In the genomic region with DNA sequence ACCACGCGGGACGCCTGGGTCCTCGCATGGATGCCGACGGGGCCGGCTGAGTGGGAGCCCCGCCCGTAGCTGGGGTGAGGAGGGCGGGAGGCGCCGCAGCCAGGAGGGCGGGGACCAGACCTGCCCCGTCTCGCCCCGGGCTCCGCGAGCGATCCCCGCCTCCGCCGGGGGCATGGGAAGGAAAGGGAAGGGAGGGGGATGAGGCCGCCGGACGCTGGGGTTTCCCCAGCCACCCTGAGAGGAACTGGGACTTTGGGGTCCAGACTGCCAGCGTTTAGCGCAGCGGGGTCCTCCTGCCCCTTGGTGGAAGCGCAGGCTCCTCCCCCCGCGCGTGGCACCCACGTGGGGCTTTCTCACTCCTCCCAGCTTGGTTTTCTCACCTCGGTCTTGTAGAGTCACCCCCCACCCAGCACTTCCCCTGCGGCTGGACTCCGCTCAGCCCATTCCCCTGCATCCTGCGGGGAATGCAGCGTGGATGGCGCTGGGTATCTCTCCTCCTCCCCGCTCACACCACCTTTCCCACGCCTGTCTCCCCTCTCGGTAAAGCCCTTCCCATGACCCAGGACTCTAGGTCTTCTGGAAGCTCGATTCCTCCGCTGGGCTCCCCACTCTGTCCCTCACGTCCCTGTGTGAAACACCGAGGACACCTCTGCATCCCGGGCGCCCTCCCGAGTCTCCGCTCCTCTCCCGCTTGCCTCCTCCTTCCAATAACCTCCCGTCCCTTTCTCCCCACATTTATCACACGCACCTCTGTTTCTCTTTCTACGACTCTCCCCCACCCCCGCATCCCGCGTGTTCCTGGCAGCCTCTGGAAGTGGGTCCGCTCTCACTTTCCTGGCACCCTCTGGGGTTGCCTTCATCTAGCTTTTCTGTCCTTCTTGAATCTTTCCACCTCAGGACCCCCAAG, we compare ENCODE assay signal across 8 cellular contexts. TPM values are rescaled to one million over a fixed set of nuclear protein-coding genes. Genes with fewer than 3 reads are reported as not detected.
DNase-seq lines count a peak whose midpoint lies in the region; ATAC-seq lines count a peak whose summit lies in the region.

No MANE protein-coding gene starts in this region.

- H3K4me3 ChIP-seq in MG63 (peak overlapping the region; percentile 84), mesendoderm (ENCODE audit: low read length) (peak overlapping the region; percentile 96)

- H3K79me1 ChIP-seq in mesendoderm (ENCODE audit: low read length): peaks cover 14% of the 10 kb centered on the region

- peak overlapping the region; percentile 95 for H3K9ac ChIP-seq in mesendoderm (ENCODE audit: low read length)

- peak overlapping the region; percentile 97 for H3K56ac ChIP-seq in mesendoderm (ENCODE audit: low read length)

- no peaks in the 10 kb centered on the region for H3K27me3 ChIP-seq in MG63
- H3K27me3 ChIP-seq in mesendoderm (ENCODE audit: insufficient read depth, low read length, poor library complexity): no peaks in the 10 kb centered on the region

- H3K4me2 ChIP-seq in mesendoderm (ENCODE audit: low read length): peak overlapping the region; percentile 69

- no peak overlapping the region for H2AK5ac ChIP-seq in mesendoderm (ENCODE audit: low read length)

- H3K18ac ChIP-seq in mesendoderm (ENCODE audit: low read length): peak overlapping the region; percentile 91

- H2BK15ac ChIP-seq in mesendoderm (replicated peaks; ENCODE audit: low read depth): no peak overlapping the region

- H3K36me3 ChIP-seq in MG63: peaks cover 44% of the 10 kb centered on the region
- peaks cover 3% of the 10 kb centered on the region for H3K36me3 ChIP-seq in mesendoderm (ENCODE audit: control insufficient read depth, insufficient read depth, low read length)

- no peak overlapping the region for H4K8ac ChIP-seq in mesendoderm (ENCODE audit: low read depth, low read length)

- H3K4ac ChIP-seq in mesendoderm (ENCODE audit: low read depth, low read length): peak overlapping the region; percentile 37

- H3K4me1 ChIP-seq in mesendoderm (ENCODE audit: control insufficient read depth, low read depth, low read length): no peaks in the 10 kb centered on the region

- no peak overlapping the region for H3K23ac ChIP-seq in mesendoderm (ENCODE audit: low read length)

- H4K5ac ChIP-seq in mesendoderm (ENCODE audit: low read length): no peak overlapping the region

- H3K9me3 ChIP-seq in MG63: no peaks in the 10 kb centered on the region

- H2BK5ac ChIP-seq in mesendoderm (ENCODE audit: low read length): peak overlapping the region; percentile 42

- peak overlapping the region; percentile 4 for H3K27ac ChIP-seq in mesendoderm (ENCODE audit: low read depth, low read length)

- H3K79me2 ChIP-seq in mesendoderm (ENCODE audit: control insufficient read depth, insufficient read depth, low read length): peaks cover 26% of the 10 kb centered on the region

- WGBS in mesendoderm (ENCODE audit: extremely low coverage, insufficient coverage, low lambda C conversion rate): no CpG with 5 or more reads among the region's 58 CpGs

- DNase-seq in COLO668 (lab: John Stamatoyannopoulos, UW; ENCODE audit: unreplicated experiment) (peak; percentile 7), MG63 (peak; percentile 77), mesendoderm (peak; percentile 63)
- DNase-seq in activated CD4-positive, alpha-beta T cell treated with anti-CD3 and anti-CD28 coated beads, Interleukin-2, amount 50 U/mL, for 48 hours: peak; percentile 80 to 83
- peak; percentile 85 for DNase-seq in effector CD4-positive, alpha-beta T cell
- peak; percentile 80 to 81 for DNase-seq in stimulated activated CD8-positive, alpha-beta memory T cell treated with anti-CD3 and anti-CD28 coated beads, Interleukin-15, amount 100 ng/mL, for 4 hours (ENCODE audit: low read depth in 2 of 2)

- H2BK120ac ChIP-seq in mesendoderm (ENCODE audit: low read depth, low read length): no peak overlapping the region

- peak; percentile 48 for ATAC-seq in GM21390 (IDR thresholded peaks at IDR 0.05; ENCODE audit: unreplicated experiment)
- ATAC-seq in GM21526 (IDR thresholded peaks at IDR 0.05; ENCODE audit: low FRiP score, unreplicated experiment): no peak

RNA-seq across cellular contexts. Expression of a gene that starts 2.1 kb away (rescaled TPM):
- 5.6 and 8.6 TPM in 2 replicates for total RNA-seq in MG63 (2014; rRNA removed; shearing (Covaris generic); ENCODE audit: low replicate concordance)
- 36.8 TPM for polyA plus RNA-seq in mesendoderm (2013, experiment 1 of 2)
- 35.2 TPM for polyA plus RNA-seq in mesendoderm (2013, experiment 2 of 2)

RNA-seq across cellular contexts. Expression of a gene that starts 12.4 kb away (rescaled TPM):
- 2.4 and 31.0 TPM in 2 replicates for total RNA-seq in MG63 (2014; rRNA removed; shearing (Covaris generic); ENCODE audit: low replicate concordance)
- 3.4 TPM for polyA plus RNA-seq in mesendoderm (2013, experiment 1 of 2)
- 3.5 TPM for polyA plus RNA-seq in mesendoderm (2013, experiment 2 of 2)

RNA-seq across cellular contexts. Expression of a gene that starts 24.7 kb away (rescaled TPM):
- total RNA-seq in MG63 (2014; rRNA removed; shearing (Covaris generic); ENCODE audit: low replicate concordance): 0.64 and 1.5 TPM in 2 replicates
- 3.0 TPM for polyA plus RNA-seq in mesendoderm (2013, experiment 1 of 2)
- polyA plus RNA-seq in mesendoderm (2013, experiment 2 of 2): 2.9 TPM

RNA-seq across cellular contexts. Expression of a gene that starts 41.6 kb away (rescaled TPM):
- 2.8 and 22.3 TPM in 2 replicates for total RNA-seq in MG63 (2014; rRNA removed; shearing (Covaris generic); ENCODE audit: low replicate concordance)
- 33.2 TPM for polyA plus RNA-seq in mesendoderm (2013, experiment 1 of 2)
- 32.2 TPM for polyA plus RNA-seq in mesendoderm (2013, experiment 2 of 2)

RNA-seq across cellular contexts. Expression of a gene that starts 45.6 kb away (rescaled TPM):
- total RNA-seq in MG63 (2014; rRNA removed; shearing (Covaris generic); ENCODE audit: low replicate concordance): 64.6 and 95.3 TPM in 2 replicates
- 47.7 TPM for polyA plus RNA-seq in mesendoderm (2013, experiment 1 of 2)
- polyA plus RNA-seq in mesendoderm (2013, experiment 2 of 2): 46.1 TPM

Comparison
In these comparisons a context has a peak if more than half of its experiments do, and no peak if none do; other contexts are left out.
1. DNase-seq: peak in every context shown above with its lines; median percentile 85 in effector CD4-positive, alpha-beta T cell; 82 in activated CD4-positive, alpha-beta T cell treated with anti-CD3 and anti-CD28 coated beads, Interleukin-2, amount 50 U/mL, for 48 hours; 80 in stimulated activated CD8-positive, alpha-beta memory T cell treated with anti-CD3 and anti-CD28 coated beads, Interleukin-15, amount 100 ng/mL, for 4 hours; 77 in MG63; 63 in mesendoderm; 7 in COLO668.